ENCODE assay signal across 9 cellular contexts in genomic region chr3:175346573-175347356, GRCh38.
DNase-seq lines count a peak whose midpoint lies in the region; ATAC-seq and TF ChIP-seq lines count a peak whose summit lies in the region.
"Had no signal": no experiment of that assay in that cellular context is flagged by ENCODE, and none has a peak within 500 bp of the region (broad histone marks: within the 10 kb centered on the region; RNA-seq: fewer than 3 reads in every experiment).

No MANE protein-coding gene starts in this region.

- no peaks in the 10 kb centered on the region for H3K36me3 ChIP-seq in gastrocnemius medialis
- H3K36me3 ChIP-seq in esophagus muscularis mucosa = no peaks in the 10 kb centered on the region

- WGBS in esophagus muscularis mucosa = 65% methylated on average over 8 of the region's 8 CpGs

- TF ChIP-seq POLR2A in gastrocnemius medialis (IDR thresholded peaks at IDR 0.05) (no peak), esophagus muscularis mucosa (IDR thresholded peaks at IDR 0.05; ENCODE audit: low read depth) (no peak)

- H3K27me3 ChIP-seq in gastrocnemius medialis = no peaks in the 10 kb centered on the region
- no peaks in the 10 kb centered on the region for H3K27me3 ChIP-seq in esophagus muscularis mucosa

- H3K4me1 ChIP-seq in gastrocnemius medialis (no peaks in the 10 kb centered on the region), esophagus muscularis mucosa (peaks cover 0 to 9% (median 0%) of the 10 kb centered on the region in 4 donors)

- H3K9me3 Mint-ChIP-seq in activated CD4-positive, alpha-beta T cell treated with anti-CD3 and anti-CD28 coated beads, Interleukin-2, amount 10 ng/mL, durations not matched to agents 24 days and 14 days = peaks cover 3% of the 10 kb centered on the region
- H3K9me3 Mint-ChIP-seq: activated naive CD4-positive, alpha-beta T cell treated with anti-CD3 and anti-CD28 coated beads, Interleukin-2, amount 50 U/mL, for 24 hours had no signal

- H3K27ac ChIP-seq in gastrocnemius medialis (no peak overlapping the region), esophagus muscularis mucosa (replicated peaks in 1 of 4) (no peak overlapping the region)

- peak; percentile 56 for ATAC-seq in GM21786 (IDR thresholded peaks at IDR 0.05; ENCODE audit: unreplicated experiment)
- peak in 1 of 2 donors; percentile 55 for ATAC-seq in gastrocnemius medialis

- TF ChIP-seq CTCF in fibroblast of villous mesenchyme (IDR thresholded peaks at IDR 0.05; ENCODE audit: insufficient read depth, low read depth, low read length) = no peak
- TF ChIP-seq CTCF in gastrocnemius medialis (IDR thresholded peaks at IDR 0.05 in 4 of 5, conservative IDR thresholded peaks at IDR 0.05 in 1 of 5) = no peak
- no peak for TF ChIP-seq CTCF in esophagus muscularis mucosa (IDR thresholded peaks at IDR 0.05)

- H3K9me3 ChIP-seq in gastrocnemius medialis (no peaks in the 10 kb centered on the region), esophagus muscularis mucosa (no peaks in the 10 kb centered on the region)

- TF ChIP-seq EP300 in esophagus muscularis mucosa (IDR thresholded peaks at IDR 0.05) = no peak

- H3K4me1 Mint-ChIP-seq in activated CD4-positive, alpha-beta T cell treated with anti-CD3 and anti-CD28 coated beads, Interleukin-2, amount 10 ng/mL, durations not matched to agents 24 days and 14 days = no peaks in the 10 kb centered on the region
- H3K4me1 Mint-ChIP-seq: activated naive CD4-positive, alpha-beta T cell treated with anti-CD3 and anti-CD28 coated beads, Interleukin-2, amount 50 U/mL, for 24 hours had no signal

- H3K36me3 Mint-ChIP-seq in activated CD4-positive, alpha-beta T cell treated with anti-CD3 and anti-CD28 coated beads, Interleukin-2, amount 10 ng/mL, durations not matched to agents 24 days and 14 days (ENCODE audit: low read depth) = no peaks in the 10 kb centered on the region
- H3K36me3 Mint-ChIP-seq: activated naive CD4-positive, alpha-beta T cell treated with anti-CD3 and anti-CD28 coated beads, Interleukin-2, amount 50 U/mL, for 24 hours had no signal

- H3K4me3 Mint-ChIP-seq in activated CD4-positive, alpha-beta T cell treated with anti-CD3 and anti-CD28 coated beads, Interleukin-2, amount 10 ng/mL, durations not matched to agents 24 days and 14 days = no peak overlapping the region
- H3K4me3 Mint-ChIP-seq: activated naive CD4-positive, alpha-beta T cell treated with anti-CD3 and anti-CD28 coated beads, Interleukin-2, amount 50 U/mL, for 24 hours had no signal

- no peak overlapping the region for H3K27ac Mint-ChIP-seq in activated CD4-positive, alpha-beta T cell treated with anti-CD3 and anti-CD28 coated beads, Interleukin-2, amount 10 ng/mL, durations not matched to agents 24 days and 14 days
- H3K27ac Mint-ChIP-seq: activated naive CD4-positive, alpha-beta T cell treated with anti-CD3 and anti-CD28 coated beads, Interleukin-2, amount 50 U/mL, for 24 hours had no signal

- H3K27me3 Mint-ChIP-seq in activated CD4-positive, alpha-beta T cell treated with anti-CD3 and anti-CD28 coated beads, Interleukin-2, amount 10 ng/mL, durations not matched to agents 24 days and 14 days = no peaks in the 10 kb centered on the region
- H3K27me3 Mint-ChIP-seq: activated naive CD4-positive, alpha-beta T cell treated with anti-CD3 and anti-CD28 coated beads, Interleukin-2, amount 50 U/mL, for 24 hours had no signal

- in situ Hi-C loops in gastrocnemius medialis (cut with MboI; ENCODE audit: low sequenced_read_pairs in 4 of 4) = no loop called here

- DNase-seq in fibroblast of villous mesenchyme (ENCODE audit: low read depth) (peak; percentile 83), gastrocnemius medialis (peak; percentile 5 to 31), esophagus muscularis mucosa (ENCODE audit: extremely low spot score) (no peak), NCI-H128 (lab: John Stamatoyannopoulos, UW; ENCODE audit: unreplicated experiment) (no peak)
- no peak for DNase-seq in activated CD4-positive, alpha-beta T cell treated with anti-CD3 and anti-CD28 coated beads, Interleukin-2, amount 10 ng/mL, durations not matched to agents 24 days and 14 days
- no peak for DNase-seq in stimulated activated naive CD4-positive, alpha-beta T cell (lab: John Stamatoyannopoulos, UW)

- intact Hi-C loops in gastrocnemius medialis (cut with DNase I; ENCODE audit: low total_unique reads) (no loop called here), esophagus muscularis mucosa (cut with DNase I) (no loop called here)
- intact Hi-C loops in activated CD4-positive, alpha-beta T cell treated with anti-CD3 and anti-CD28 coated beads, Interleukin-2, amount 10 ng/mL, durations not matched to agents 24 days and 14 days (cut with micrococcal nuclease) = no loop called here

- H3K4me3 ChIP-seq in fibroblast of villous mesenchyme (ENCODE audit: low read depth, low read length) (no peak overlapping the region), gastrocnemius medialis (no peak overlapping the region), esophagus muscularis mucosa (no peak overlapping the region)

TF ChIP-seq in PFSK-1, 5 proteins besides CTCF, POLR2A, EP300 and RAD21:
- TF ChIP-seq REST (IDR thresholded peaks at IDR 0.05; ENCODE audit: insufficient read depth in 1 of 2, low read depth in 2 of 2, low read length in 2 of 2) = 0 out of 4 replicates have a peak, but pooled peaks of 1 of the 2 experiments have one; percentile 64
- no peak for TF ChIP-seq TAF1 (IDR thresholded peaks at IDR 0.05; ENCODE audit: borderline replicate concordance, insufficient read depth, low read length)
- no peak for TF ChIP-seq POLR2AphosphoS5 (IDR thresholded peaks at IDR 0.05; ENCODE audit: low read depth, low read length)
- peak; percentile 33 for TF ChIP-seq FOXP2 (optimal IDR thresholded peaks at IDR 0.05; ENCODE audit: borderline replicate concordance, extremely low read depth, extremely low read length, insufficient read depth)
- peak; percentile 27; the same call in 1 of the 2 replicates for TF ChIP-seq SIN3A (IDR thresholded peaks at IDR 0.05; ENCODE audit: borderline replicate concordance, insufficient read depth, low read length)

Comparison
In these comparisons a context has a peak if more than half of its experiments do, and no peak if none do; other contexts are left out.
1. DNase-seq: peak in fibroblast of villous mesenchyme (single experiment) and gastrocnemius medialis (2 of 2); none in activated CD4-positive, alpha-beta T cell treated with anti-CD3 and anti-CD28 coated beads, Interleukin-2, amount 10 ng/mL, durations not matched to agents 24 days and 14 days (single experiment), esophagus muscularis mucosa (single experiment), stimulated activated naive CD4-positive, alpha-beta T cell (0 of 6) and NCI-H128 (single experiment).